1 cellular context compared by ENCODE assay signal in genomic region chr7:101743241-101743994, GRCh38.
A peak's percentile ranks its signal among the peaks of the same experiment; 100 is the strongest.
TF ChIP-seq lines count a peak whose summit lies in the region.

No MANE protein-coding gene starts in this region.

TF ChIP-seq in K562, 482 proteins besides CTCF, POLR2A, EP300 and RAD21 (continued from another document and continues in another):
- TF ChIP-seq MNT (conservative IDR thresholded peaks at IDR 0.05) (peak; percentile 66 to 67; a peak in 3 of 4 replicates), ZBTB33 (CRISPR knock-in tag; IDR thresholded peaks at IDR 0.05) (0 out of 2 replicates have a peak, but pooled peaks have one; percentile 27), HDAC3 (IDR thresholded peaks at IDR 0.05; ENCODE audit: borderline replicate concordance, partially characterized antibody) (no peak), NRF1 (conservative IDR thresholded peaks at IDR 0.05 in 1 of 2, IDR thresholded peaks at IDR 0.05 in 1 of 2) (peak; percentile 18 to 32; a peak in 2 of 4 replicates), FOXA3 (CRISPR knock-in tag; conservative IDR thresholded peaks at IDR 0.05 in 1 of 2, IDR thresholded peaks at IDR 0.05 in 1 of 2) (no peak), UBTF (IDR thresholded peaks at IDR 0.05; ENCODE audit: borderline replicate concordance in 1 of 2, low read depth in 2 of 2, low read length in 2 of 2) (peak in 1 of 2 experiments; percentile 52; a peak in 1 of 4 replicates), HES1 (IDR thresholded peaks at IDR 0.05; ENCODE audit: low read depth) (peak; percentile 60; the same call in 1 of the 2 replicates), ADNP (tag; IDR thresholded peaks at IDR 0.05) (peak; percentile 64; the same call in 1 of the 2 replicates), CXXC5 (CRISPR knock-in tag; IDR thresholded peaks at IDR 0.05) (peak; percentile 87), CCNT2 (IDR thresholded peaks at IDR 0.05; ENCODE audit: borderline replicate concordance, extremely low read depth, insufficient read length, low read depth, low read length) (peak; percentile 51), GATAD2A (IDR thresholded peaks at IDR 0.05) (peak; percentile 45; the same call in 1 of the 2 replicates), ZNF24 (IDR thresholded peaks at IDR 0.05) (peak; percentile 42; the same call in 1 of the 2 replicates), MCM3 (IDR thresholded peaks at IDR 0.05) (no peak), POLR2G (IDR thresholded peaks at IDR 0.05; ENCODE audit: low read depth, low read length) (peak; percentile 53; the same call in 1 of the 2 replicates), STAT5B (CRISPR knock-in tag; IDR thresholded peaks at IDR 0.05) (no peak), SRF (CRISPR knock-in tag; IDR thresholded peaks at IDR 0.05) (0 out of 4 replicates have a peak, but pooled peaks of 1 of the 2 experiments have one; percentile 41), DEAF1 (CRISPR knock-in tag; IDR thresholded peaks at IDR 0.05) (0 out of 2 replicates have a peak, but pooled peaks have one; percentile 13), MTA3 (IDR thresholded peaks at IDR 0.05; ENCODE audit: borderline replicate concordance) (0 out of 2 replicates have a peak, but pooled peaks have one; percentile 51), ZNF436 (CRISPR knock-in tag; IDR thresholded peaks at IDR 0.05) (no peak), KDM4B (IDR thresholded peaks at IDR 0.05; ENCODE audit: borderline replicate concordance in 2 of 2, low read depth in 1 of 2) (peak in 1 of 2 experiments; percentile 27; a peak in 1 of 4 replicates), SP1 (CRISPR knock-in tag; IDR thresholded peaks at IDR 0.05) (no peak), CBFA2T3 (IDR thresholded peaks at IDR 0.05) (peak; percentile 77), ETS1 (conservative IDR thresholded peaks at IDR 0.05; ENCODE audit: control insufficient read depth, low read depth, low read length) (0 out of 2 replicates have a peak, but pooled peaks have one; percentile 52), MYC (IDR thresholded peaks at IDR 0.05; ENCODE audit: low read depth, low read length) (peak; percentile 50; the same call in 1 of the 2 replicates), MYC (CRISPR knock-in tag; IDR thresholded peaks at IDR 0.05; ENCODE audit: borderline replicate concordance, low read depth) (no peak), ZBTB40 (IDR thresholded peaks at IDR 0.05) (peak; percentile 24; the same call in 1 of the 2 replicates), ZBTB40 (CRISPR knock-in tag; IDR thresholded peaks at IDR 0.05) (no peak), SMARCE1 (IDR thresholded peaks at IDR 0.05) (peak; percentile 74; the same call in 1 of the 2 replicates), ZFP36 (IDR thresholded peaks at IDR 0.05; ENCODE audit: low read depth, low read length, partially characterized antibody) (peak; percentile 7), KLF16 (IDR thresholded peaks at IDR 0.05) (peak; percentile 47; the same call in 1 of the 2 replicates), CBX3 (IDR thresholded peaks at IDR 0.05; ENCODE audit: borderline replicate concordance in 1 of 2, low read length in 2 of 2) (0 out of 3 replicates have a peak, but pooled peaks of 1 of the 2 experiments have one; percentile 24), MAX (CRISPR knock-in tag; IDR thresholded peaks at IDR 0.05) (peak; percentile 30; the same call in 1 of the 2 replicates), TAL1 (IDR thresholded peaks at IDR 0.05) (peak; percentile 32; the same call in 1 of the 2 replicates), SREBF1 (IDR thresholded peaks at IDR 0.05; ENCODE audit: borderline replicate concordance, low read depth, low read length) (no peak), E2F6 (IDR thresholded peaks at IDR 0.05; ENCODE audit: borderline replicate concordance in 1 of 2, extremely low read depth in 1 of 2, insufficient read depth in 1 of 2, insufficient read length in 1 of 2, low read depth in 1 of 2, low read length in 1 of 2, poor library complexity in 1 of 2, severe bottlenecking in 1 of 2) (peak in 1 of 2 experiments; percentile 69), BCOR (IDR thresholded peaks at IDR 0.05) (peak; percentile 84)
